8 cellular contexts compared by ENCODE assay signal in the genomic region with DNA sequence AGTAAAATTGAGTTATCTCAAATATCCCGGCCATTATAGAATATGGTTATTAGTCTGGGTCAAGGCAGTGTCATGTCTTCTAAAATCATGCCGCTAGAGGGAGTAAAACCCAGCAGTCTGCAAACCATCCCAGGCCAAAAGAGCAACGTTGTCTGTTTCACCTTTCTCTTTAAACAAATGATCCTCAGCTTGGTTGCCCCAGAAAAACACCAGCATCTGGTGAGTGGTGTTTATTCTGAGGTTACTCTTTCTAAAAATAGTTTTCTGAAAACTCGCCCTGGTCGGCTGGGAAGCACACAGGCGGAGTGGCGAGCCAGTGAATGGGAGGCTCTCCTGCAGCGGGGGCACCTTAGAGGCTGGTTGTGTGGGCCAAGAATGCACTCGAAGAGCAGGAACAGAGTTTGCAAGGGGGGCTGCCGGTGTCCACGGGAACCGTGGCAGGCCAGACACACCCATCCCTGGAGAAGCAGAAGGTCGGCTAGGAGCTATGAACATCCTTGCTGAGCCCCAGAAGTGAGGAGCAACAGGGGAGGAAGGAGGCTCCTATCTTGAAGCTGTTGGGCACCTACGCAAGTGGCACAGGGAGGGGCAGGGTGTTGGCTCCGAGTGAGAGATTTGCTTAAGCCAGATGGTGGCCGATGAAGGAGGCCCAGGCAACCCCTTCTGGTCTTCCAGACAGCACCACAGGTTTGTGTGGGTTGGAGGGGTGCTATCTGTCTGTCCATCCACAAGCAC.
DNase-seq lines count a peak whose midpoint lies in the region; ATAC-seq and TF ChIP-seq lines count a peak whose summit lies in the region.

No MANE protein-coding gene starts in this region.

- H3K4ac ChIP-seq in mesendoderm (ENCODE audit: low read depth, low read length) = no peak overlapping the region

- no peaks in the 10 kb centered on the region for H3K4me1 ChIP-seq in mesendoderm (ENCODE audit: control insufficient read depth, low read depth, low read length)

- no peaks in the 10 kb centered on the region for H3K79me1 ChIP-seq in mesendoderm (ENCODE audit: low read length)

- no peak overlapping the region for H3K23ac ChIP-seq in mesendoderm (ENCODE audit: low read length)

- no peaks in the 10 kb centered on the region for H3K79me2 ChIP-seq in mesendoderm (ENCODE audit: control insufficient read depth, insufficient read depth, low read length)

- H3K27me3 ChIP-seq in mesendoderm (ENCODE audit: insufficient read depth, low read length, poor library complexity) = no peaks in the 10 kb centered on the region

- no peak overlapping the region for H2AK5ac ChIP-seq in mesendoderm (ENCODE audit: low read length)

- H2BK15ac ChIP-seq in mesendoderm (replicated peaks; ENCODE audit: low read depth) = no peak overlapping the region

- H3K4me3 ChIP-seq in mesendoderm (ENCODE audit: low read length) = no peak overlapping the region

- H3K27ac ChIP-seq in C4-2B (no peak overlapping the region), mesendoderm (ENCODE audit: low read depth, low read length) (no peak overlapping the region)

- H3K56ac ChIP-seq in mesendoderm (ENCODE audit: low read length) = no peak overlapping the region

- no CpG with 5 or more reads among the region's 16 CpGs for WGBS in mesendoderm (ENCODE audit: extremely low coverage, insufficient coverage, low lambda C conversion rate)

- no peak overlapping the region for H3K18ac ChIP-seq in mesendoderm (ENCODE audit: low read length)

- H4K5ac ChIP-seq in mesendoderm (ENCODE audit: low read length) = no peak overlapping the region

- TF ChIP-seq CTCF in C4-2B (conservative IDR thresholded peaks at IDR 0.05) = peak; percentile 87

- H3K9ac ChIP-seq in mesendoderm (ENCODE audit: low read length) = no peak overlapping the region

- no peak overlapping the region for H4K8ac ChIP-seq in mesendoderm (ENCODE audit: low read depth, low read length)

- no peak overlapping the region for H2BK5ac ChIP-seq in mesendoderm (ENCODE audit: low read length)

- DNase-seq in NCI-H526 treated with DMSO at 0.1 percent for 48 hours (lab: John Stamatoyannopoulos, UW) (peak; percentile 98), mesendoderm (peak; percentile 69)
- peak; percentile 42 to 74 for DNase-seq in activated CD4-positive, alpha-beta T cell treated with anti-CD3 and anti-CD28 coated beads, Interleukin-2, amount 50 U/mL, for 24 hours (ENCODE audit: low read depth in 1 of 2, low spot score in 1 of 2)
- DNase-seq in effector CD4-positive, alpha-beta T cell = peak; percentile 67
- DNase-seq in stimulated activated CD8-positive, alpha-beta memory T cell treated with anti-CD3 and anti-CD28 coated beads, Interleukin-2, amount 100 ng/mL, for 1 hour (ENCODE audit: low read depth in 2 of 2) = peak; percentile 29 to 40

- ATAC-seq in GM19025 (IDR thresholded peaks at IDR 0.05; ENCODE audit: low read depth, unreplicated experiment) (peak; percentile 73), HG03159 (IDR thresholded peaks at IDR 0.05; ENCODE audit: unreplicated experiment) (peak; percentile 72)

- no peaks in the 10 kb centered on the region for H3K36me3 ChIP-seq in mesendoderm (ENCODE audit: control insufficient read depth, insufficient read depth, low read length)

- no peak overlapping the region for H2BK120ac ChIP-seq in mesendoderm (ENCODE audit: low read depth, low read length)

- H3K4me2 ChIP-seq in mesendoderm (ENCODE audit: low read length) = no peak overlapping the region

Comparison
In these comparisons a context has a peak if more than half of its experiments do, and no peak if none do; other contexts are left out.
1. DNase-seq: peak in every context shown above with its lines; median percentile 98 in NCI-H526 treated with DMSO at 0.1 percent for 48 hours; 69 in mesendoderm; 67 in effector CD4-positive, alpha-beta T cell; 58 in activated CD4-positive, alpha-beta T cell treated with anti-CD3 and anti-CD28 coated beads, Interleukin-2, amount 50 U/mL, for 24 hours; 34 in stimulated activated CD8-positive, alpha-beta memory T cell treated with anti-CD3 and anti-CD28 coated beads, Interleukin-2, amount 100 ng/mL, for 1 hour.